Comparison of ENCODE assay signal across 1 cellular context in the genomic region with DNA sequence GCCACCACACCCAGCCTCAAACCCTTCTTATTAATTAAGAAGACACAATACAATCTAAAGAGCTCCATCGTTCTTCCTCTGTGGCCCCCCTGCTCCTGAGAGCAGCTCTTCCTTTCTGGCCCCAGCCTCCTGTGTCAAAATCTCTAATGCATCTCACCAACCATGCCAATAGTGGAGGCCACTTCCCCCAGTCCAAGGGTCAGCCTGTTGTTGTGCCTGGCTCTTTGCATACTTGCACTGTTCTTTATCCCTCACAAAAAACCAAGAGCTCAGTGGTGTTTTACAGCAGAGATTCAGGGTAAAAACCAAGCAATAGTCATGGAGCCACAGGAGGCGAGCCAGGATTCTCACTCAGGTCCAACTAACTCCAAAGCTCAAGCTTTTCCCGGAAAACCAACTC.
TF ChIP-seq lines count a peak whose summit lies in the region.

No MANE protein-coding gene starts in this region.

TF ChIP-seq in HepG2, 621 proteins besides CTCF, POLR2A, EP300 and RAD21 (continued from another document):
- TF ChIP-seq, protein P1, sequence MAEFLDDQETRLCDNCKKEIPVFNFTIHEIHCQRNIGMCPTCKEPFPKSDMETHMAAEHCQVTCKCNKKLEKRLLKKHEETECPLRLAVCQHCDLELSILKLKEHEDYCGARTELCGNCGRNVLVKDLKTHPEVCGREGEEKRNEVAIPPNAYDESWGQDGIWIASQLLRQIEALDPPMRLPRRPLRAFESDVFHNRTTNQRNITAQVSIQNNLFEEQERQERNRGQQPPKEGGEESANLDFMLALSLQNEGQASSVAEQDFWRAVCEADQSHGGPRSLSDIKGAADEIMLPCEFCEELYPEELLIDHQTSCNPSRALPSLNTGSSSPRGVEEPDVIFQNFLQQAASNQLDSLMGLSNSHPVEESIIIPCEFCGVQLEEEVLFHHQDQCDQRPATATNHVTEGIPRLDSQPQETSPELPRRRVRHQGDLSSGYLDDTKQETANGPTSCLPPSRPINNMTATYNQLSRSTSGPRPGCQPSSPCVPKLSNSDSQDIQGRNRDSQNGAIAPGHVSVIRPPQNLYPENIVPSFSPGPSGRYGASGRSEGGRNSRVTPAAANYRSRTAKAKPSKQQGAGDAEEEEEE (CRISPR knock-in tag; IDR thresholded peaks at IDR 0.05; ENCODE audit: borderline replicate concordance): no peak
- TF ChIP-seq, protein P2, sequence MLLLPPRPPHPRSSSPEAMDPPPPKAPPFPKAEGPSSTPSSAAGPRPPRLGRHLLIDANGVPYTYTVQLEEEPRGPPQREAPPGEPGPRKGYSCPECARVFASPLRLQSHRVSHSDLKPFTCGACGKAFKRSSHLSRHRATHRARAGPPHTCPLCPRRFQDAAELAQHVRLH (CRISPR knock-in tag; IDR thresholded peaks at IDR 0.05; ENCODE audit: borderline replicate concordance, low read depth): no peak
- no peak for TF ChIP-seq ZNF780A (CRISPR knock-in tag; IDR thresholded peaks at IDR 0.05)
- no peak for TF ChIP-seq MYNN (CRISPR knock-in tag; IDR thresholded peaks at IDR 0.05; ENCODE audit: low read depth)
